Comparison of ENCODE assay signal across 8 cellular contexts in genomic region chr1:157994081-157994581, GRCh38. TPM values are rescaled to one million over a fixed set of nuclear protein-coding genes. Genes with fewer than 3 reads are reported as not detected.
DNase-seq lines count a peak whose midpoint lies in the region; ATAC-seq lines count a peak whose summit lies in the region.

No MANE protein-coding gene starts in this region.

- peak overlapping the region in 1 of 2 donors; percentile 6 for H3K4me3 Mint-ChIP-seq in stimulated activated naive CD8-positive, alpha-beta T cell treated with anti-CD3 and anti-CD28 coated beads, Interleukin-15, amount 100 ng/mL, for 72 hours

- H3K27me3 Mint-ChIP-seq in stimulated activated naive CD8-positive, alpha-beta T cell treated with anti-CD3 and anti-CD28 coated beads, Interleukin-15, amount 100 ng/mL, for 72 hours = peaks cover 38% of the 10 kb centered on the region

- no peak overlapping the region for H3K27ac Mint-ChIP-seq in stimulated activated naive CD8-positive, alpha-beta T cell treated with anti-CD3 and anti-CD28 coated beads, Interleukin-15, amount 100 ng/mL, for 72 hours

- no peaks in the 10 kb centered on the region for H3K9me3 Mint-ChIP-seq in stimulated activated naive CD8-positive, alpha-beta T cell treated with anti-CD3 and anti-CD28 coated beads, Interleukin-15, amount 100 ng/mL, for 72 hours

- H3K4me1 Mint-ChIP-seq in stimulated activated naive CD8-positive, alpha-beta T cell treated with anti-CD3 and anti-CD28 coated beads, Interleukin-15, amount 100 ng/mL, for 72 hours = peaks cover 9% of the 10 kb centered on the region

- no peak for DNase-seq in stimulated activated naive CD8-positive, alpha-beta T cell treated with anti-CD3 and anti-CD28 coated beads, Interleukin-15, amount 100 ng/mL, for 72 hours
- no peak for DNase-seq in stimulated activated naive CD8-positive, alpha-beta T cell treated with anti-CD3 and anti-CD28 coated beads, Interleukin-15, Interleukin-2, amounts not matched to agents 100 U/mL and 50 U/mL, for 24 hours
- DNase-seq in myocyte (ENCODE audit: low read depth) (peak; percentile 39), HK-2 (ENCODE audit: unreplicated experiment) (no peak), GOT3 (lab: John Stamatoyannopoulos, UW) (no peak), NCI-H748 treated with DMSO at 0.1 percent for 48 hours (lab: John Stamatoyannopoulos, UW) (no peak)

- peak; percentile 5 for ATAC-seq in stimulated activated naive CD8-positive, alpha-beta T cell treated with anti-CD3 and anti-CD28 coated beads, Interleukin-15, amount 100 ng/mL, for 72 hours
- no peak for ATAC-seq in stimulated activated naive CD8-positive, alpha-beta T cell treated with anti-CD3 and anti-CD28 coated beads, Interleukin-15, Interleukin-2, amounts not matched to agents 100 U/mL and 50 U/mL, for 24 hours
- ATAC-seq in esophagus mucosa (peak; percentile 12), HG03571 (IDR thresholded peaks at IDR 0.05; ENCODE audit: unreplicated experiment) (no peak)

RNA-seq across cellular contexts. Expression of gene KIRREL1, which starts 0.7 kb away (rescaled TPM):
- total RNA-seq in esophagus mucosa (9.9 TPM), myocyte (41.8 and 50.2 TPM in 2 replicates)
- polyA plus RNA-seq in myocyte (2012) = 118 TPM

Comparison
In these comparisons a context has a peak if more than half of its experiments do, and no peak if none do; other contexts are left out.
1. ATAC-seq: peak in stimulated activated naive CD8-positive, alpha-beta T cell treated with anti-CD3 and anti-CD28 coated beads, Interleukin-15, amount 100 ng/mL, for 72 hours (single experiment) and esophagus mucosa (single experiment); none in stimulated activated naive CD8-positive, alpha-beta T cell treated with anti-CD3 and anti-CD28 coated beads, Interleukin-15, Interleukin-2, amounts not matched to agents 100 U/mL and 50 U/mL, for 24 hours (single experiment) and HG03571 (single experiment).